In the genomic region with DNA sequence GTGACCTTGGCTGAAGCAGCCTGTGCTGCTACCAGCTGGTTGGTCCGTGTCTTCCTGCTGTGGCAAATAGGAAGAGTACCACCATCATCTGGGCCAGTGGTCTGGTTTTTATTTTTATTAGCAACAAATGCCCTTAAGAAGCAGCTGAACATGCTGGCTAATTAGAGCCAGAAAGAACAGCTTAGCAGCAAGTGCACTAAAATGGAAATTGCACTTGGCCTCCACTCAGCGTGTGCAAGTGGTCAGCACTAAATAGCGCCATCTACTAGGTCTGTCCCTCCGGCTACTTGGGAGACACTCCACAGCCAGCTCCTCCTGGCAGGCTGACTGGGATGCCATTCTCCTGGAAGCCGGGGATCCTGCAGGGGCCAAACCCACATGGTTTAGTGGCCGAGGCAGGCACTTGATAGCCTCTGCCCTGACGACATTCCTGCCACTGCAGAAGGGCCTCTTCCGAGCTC, we compare ENCODE assay signal across 22 cellular contexts.
A peak's percentile ranks its signal among the peaks of the same experiment; 100 is the strongest.
DNase-seq lines count a peak whose midpoint lies in the region; ATAC-seq and TF ChIP-seq lines count a peak whose summit lies in the region.
"Had no signal": no experiment of that assay in that cellular context is flagged by ENCODE, and none has a peak within 500 bp of the region (broad histone marks: within the 10 kb centered on the region; RNA-seq: fewer than 3 reads in every experiment).

No MANE protein-coding gene starts in this region.

- H3K27ac Mint-ChIP-seq in mesothelial cell of epicardium, result no peak overlapping the region
- H3K27ac Mint-ChIP-seq: CD4-positive, alpha-beta T cell had no signal

- H3K4me1 ChIP-seq in HCT116 (ENCODE audit: control insufficient read depth in 1 of 2, insufficient read depth in 2 of 2, low read length in 2 of 2), result no peaks in the 10 kb centered on the region
- H3K4me1 ChIP-seq in left lung, result no peaks in the 10 kb centered on the region
- no peaks in the 10 kb centered on the region for H3K4me1 ChIP-seq in PC-9 (replicated peaks; ENCODE audit: insufficient read depth)
- H3K4me1 ChIP-seq: Caco-2 had no signal

- no peak overlapping the region for H3K4me2 ChIP-seq in HCT116 (ENCODE audit: low read length)
- no peak overlapping the region for H3K4me2 ChIP-seq in PC-9

- H3K4me3 ChIP-seq in HCT116 (replicated peaks in 1 of 2; ENCODE audit: low read depth in 1 of 2, low read length in 2 of 2) (no peak overlapping the region), left lung (no peak overlapping the region), skeletal muscle cell (ENCODE audit: low read depth, low read length) (no peak overlapping the region), PC-9 (no peak overlapping the region)

- no peak for TF ChIP-seq RAD21 in HCT116 (IDR thresholded peaks at IDR 0.05; ENCODE audit: low read depth)

- H3K27me3 ChIP-seq in HCT116 (ENCODE audit: insufficient read depth, low read length) (0 out of 2 replicates have a peak, but pooled peaks cover 2% of the 10 kb centered on the region), left lung (no peaks in the 10 kb centered on the region), PC-9 (ENCODE audit: insufficient read depth, low read depth) (peaks cover 90% of the 10 kb centered on the region)

- no peaks in the 10 kb centered on the region for H3K9me3 Mint-ChIP-seq in mesothelial cell of epicardium
- H3K9me3 Mint-ChIP-seq: CD4-positive, alpha-beta T cell had no signal

- H4K20me1 ChIP-seq in HCT116 (ENCODE audit: insufficient read depth) (no peaks in the 10 kb centered on the region), PC-9 (ENCODE audit: insufficient read depth) (no peaks in the 10 kb centered on the region; the same call in 1 of the 2 replicates)

- H3K27ac ChIP-seq in HCT116 (ENCODE audit: low read depth, low read length) (no peak overlapping the region), left lung (no peak overlapping the region), PC-9 (no peak overlapping the region)

- H2AFZ ChIP-seq in HCT116 (ENCODE audit: low read depth, low read length, poor library complexity, severe bottlenecking) (no peak overlapping the region), PC-9 (no peak overlapping the region)

- DNase-seq in Ammon's horn (ENCODE audit: low spot score) (peak; percentile 59), HCT116 (ENCODE audit: low read depth, low spot score) (no peak), left lung (peak in 1 of 2 donors; percentile 45), skeletal muscle cell (ENCODE audit: low read depth) (peak; percentile 4), OCI-M2 (lab: John Stamatoyannopoulos, UW; ENCODE audit: unreplicated experiment) (no peak), PC-9 (no peak), NCI-H345 (lab: John Stamatoyannopoulos, UW) (no peak), mesothelial cell of epicardium (ENCODE audit: low spot score in 2 of 2, unreplicated experiment in 2 of 2) (no peak)
- DNase-seq: Caco-2; CD4-positive, alpha-beta T cell; H7; Kasumi-1; MM.1S; NCI-H1092; NCI-H1436 treated with DMSO at 0.1 percent for 48 hours; NCI-H2029; NCI-H2171; NCI-H446 treated with DMSO at 0.1 percent for 48 hours; NCI-H69; NK-92 treated with Interleukin-12 subunit alpha and Interleukin-12 subunit beta, amount 100 ng/mL, for 24 hours; SHP77 treated with DMSO at 0.1 percent for 48 hours had no signal

- H3K79me2 ChIP-seq in HCT116 (ENCODE audit: insufficient read depth, low read length) (no peaks in the 10 kb centered on the region), PC-9 (ENCODE audit: low read depth) (no peaks in the 10 kb centered on the region)

- intact Hi-C loops in HCT116 (cut with micrococcal nuclease) (no loop called here), left lung (cut with DNase I) (no loop called here), PC-9 (cut with micrococcal nuclease; ENCODE audit: unreplicated experiment) (no loop called here)

- peaks cover 9% of the 10 kb centered on the region for H3K36me3 Mint-ChIP-seq in mesothelial cell of epicardium
- H3K36me3 Mint-ChIP-seq: IgD-negative memory B cell had no signal

- H3K27me3 Mint-ChIP-seq in mesothelial cell of epicardium (ENCODE audit: low read depth), result no peaks in the 10 kb centered on the region

- CTCF ChIA-PET in HCT116 (lab: Charles Lee), result no interaction called here
- CTCF ChIA-PET in PC-9 (lab: Charles Lee), result no interaction called here

- no TSS peak for BruUV-seq in HCT116 (replicated peaks; lab: Mats Ljungman, UMichigan)
- BruUV-seq in PC-9 (replicated peaks; lab: Mats Ljungman, UMichigan), result no TSS peak

- H3K9me3 ChIP-seq in HCT116 (ENCODE audit: control insufficient read depth in 1 of 2, insufficient read depth in 1 of 2, low read depth in 1 of 2, low read length in 2 of 2), result no peaks in the 10 kb centered on the region
- H3K9me3 ChIP-seq in left lung, result no peaks in the 10 kb centered on the region
- H3K9me3 ChIP-seq in PC-9 (ENCODE audit: insufficient read depth, low read depth), result no peaks in the 10 kb centered on the region
- H3K9me3 ChIP-seq: Caco-2 had no signal

- H3K36me3 ChIP-seq in HCT116 (ENCODE audit: control insufficient read depth in 1 of 2, insufficient read depth in 2 of 2, low read length in 2 of 2), result no peaks in the 10 kb centered on the region
- no peaks in the 10 kb centered on the region for H3K36me3 ChIP-seq in left lung
- H3K36me3 ChIP-seq in PC-9 (ENCODE audit: low read depth), result no peaks in the 10 kb centered on the region

- RAD21 ChIA-PET in HCT116 (lab: Charles Lee; ENCODE audit: low non-redundant PET in 1 of 2, low total read pairs in 2 of 2, uncharacterized antibody in 2 of 2, unreplicated experiment in 2 of 2), result no interaction called here

- TF ChIP-seq CTCF in HCT116 (IDR thresholded peaks at IDR 0.05 in 2 of 3, conservative IDR thresholded peaks at IDR 0.05 in 1 of 3; ENCODE audit: borderline replicate concordance in 1 of 3, insufficient read depth in 1 of 3, low read depth in 2 of 3, low read length in 2 of 3), result no peak
- TF ChIP-seq CTCF in left lung (IDR thresholded peaks at IDR 0.05), result no peak
- TF ChIP-seq CTCF in PC-9 (conservative IDR thresholded peaks at IDR 0.05), result no peak
- no peak for TF ChIP-seq CTCF in mesothelial cell of epicardium (IDR thresholded peaks at IDR 0.05; ENCODE audit: unreplicated experiment)

- no peak overlapping the region for H3K4me3 Mint-ChIP-seq in mesothelial cell of epicardium
- H3K4me3 Mint-ChIP-seq: CD4-positive, alpha-beta T cell; IgD-negative memory B cell had no signal

- ATAC-seq in HCT116 (peak; percentile 46; the same call in 1 of the 2 replicates), left lung (peak; percentile 89)

- no peak for TF ChIP-seq POLR2A in HCT116 (IDR thresholded peaks at IDR 0.05; ENCODE audit: borderline replicate concordance, extremely low read depth, insufficient read depth, insufficient read length)

- POLR2A ChIA-PET in HCT116 (lab: Charles Lee), result no interaction called here
- POLR2A ChIA-PET in PC-9 (lab: Charles Lee; ENCODE audit: unreplicated experiment), result no interaction called here

- no peaks in the 10 kb centered on the region for H3K4me1 Mint-ChIP-seq in mesothelial cell of epicardium
- H3K4me1 Mint-ChIP-seq: IgD-negative memory B cell had no signal

- no peak overlapping the region for H3K9ac ChIP-seq in HCT116 (ENCODE audit: low read length)

- H3F3A ChIP-seq in PC-9 (ENCODE audit: insufficient read depth, low read depth), result no peaks in the 10 kb centered on the region

- H3K9me2 ChIP-seq in HCT116 (ENCODE audit: insufficient read depth) (no peaks in the 10 kb centered on the region), PC-9 (ENCODE audit: insufficient read depth) (no peaks in the 10 kb centered on the region)

TF ChIP-seq in HCT116, 20 proteins besides CTCF, POLR2A, EP300 and RAD21:
- TF ChIP-seq, protein P1, sequence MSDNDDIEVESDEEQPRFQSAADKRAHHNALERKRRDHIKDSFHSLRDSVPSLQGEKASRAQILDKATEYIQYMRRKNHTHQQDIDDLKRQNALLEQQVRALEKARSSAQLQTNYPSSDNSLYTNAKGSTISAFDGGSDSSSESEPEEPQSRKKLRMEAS (IDR thresholded peaks at IDR 0.05), result no peak
- no peak for TF ChIP-seq FOSL1 (IDR thresholded peaks at IDR 0.05; ENCODE audit: low read depth)
- TF ChIP-seq ZFX (IDR thresholded peaks at IDR 0.05), result no peak
- no peak for TF ChIP-seq CBX3 (IDR thresholded peaks at IDR 0.05; ENCODE audit: low read depth)
- TF ChIP-seq CEBPB (IDR thresholded peaks at IDR 0.05; ENCODE audit: low read depth), result no peak
TF ChIP-seq in HCT116: peak in this region for 0.

Comparison
In these comparisons a context has a peak if more than half of its experiments do, and no peak if none do; other contexts are left out.
1. DNase-seq: peak in Ammon's horn (single experiment) and skeletal muscle cell (single experiment); none in HCT116 (single experiment), OCI-M2 (single experiment), PC-9 (0 of 2), NCI-H345 (single experiment) and mesothelial cell of epicardium (0 of 2).